8 cellular contexts compared by ENCODE assay signal in genomic region chr2:71226391-71226964, GRCh38. TPM values are rescaled to one million over a fixed set of nuclear protein-coding genes. Genes with fewer than 3 reads are reported as not detected.
DNase-seq lines count a peak whose midpoint lies in the region; ATAC-seq and TF ChIP-seq lines count a peak whose summit lies in the region.

No MANE protein-coding gene starts in this region.

- no peaks in the 10 kb centered on the region for H3K27me3 ChIP-seq in lower lobe of right lung (ENCODE audit: low read depth)

- TF ChIP-seq CTCF in C4-2B (conservative IDR thresholded peaks at IDR 0.05), result 0 out of 2 replicates have a peak, but pooled peaks have one; percentile 11
- no peak for TF ChIP-seq CTCF in lower lobe of right lung (IDR thresholded peaks at IDR 0.05)

- no peaks in the 10 kb centered on the region for H3K36me3 ChIP-seq in lower lobe of right lung

- H3K36me3 Mint-ChIP-seq in T-helper 1 cell treated with Interleukin-12 subunit alpha and Interleukin-12 subunit beta and Interleukin-4 antibody, amounts not matched to agents 30 μg/mL and 1 μg/mL, for 36 hours (ENCODE audit: low read depth), result no peaks in the 10 kb centered on the region
- H3K36me3 Mint-ChIP-seq in stimulated activated naive CD8-positive, alpha-beta T cell treated with anti-CD3 and anti-CD28 coated beads, Interleukin-15, Interleukin-2, amounts not matched to agents 100 ng/mL and 50 ng/mL, for 24 hours (ENCODE audit: low read depth), result no peaks in the 10 kb centered on the region

- intact Hi-C loops in lower lobe of right lung (cut with DNase I), result no loop called here

- no peaks in the 10 kb centered on the region for H3K9me3 ChIP-seq in lower lobe of right lung

- peak overlapping the region; percentile 75 for H3K27ac Mint-ChIP-seq in T-helper 1 cell treated with Interleukin-12 subunit alpha and Interleukin-12 subunit beta and Interleukin-4 antibody, amounts not matched to agents 30 μg/mL and 1 μg/mL, for 36 hours
- peak overlapping the region; percentile 86 for H3K27ac Mint-ChIP-seq in stimulated activated naive CD8-positive, alpha-beta T cell treated with anti-CD3 and anti-CD28 coated beads, Interleukin-15, Interleukin-2, amounts not matched to agents 100 ng/mL and 50 ng/mL, for 24 hours

- H3K9me3 Mint-ChIP-seq in T-helper 1 cell treated with Interleukin-12 subunit alpha and Interleukin-12 subunit beta and Interleukin-4 antibody, amounts not matched to agents 30 μg/mL and 1 μg/mL, for 36 hours, result no peaks in the 10 kb centered on the region
- no peaks in the 10 kb centered on the region for H3K9me3 Mint-ChIP-seq in stimulated activated naive CD8-positive, alpha-beta T cell treated with anti-CD3 and anti-CD28 coated beads, Interleukin-15, Interleukin-2, amounts not matched to agents 100 ng/mL and 50 ng/mL, for 24 hours

- ATAC-seq in GM21367 (IDR thresholded peaks at IDR 0.05; ENCODE audit: unreplicated experiment), result peak; percentile 8
- ATAC-seq in lower lobe of right lung, result peak; percentile 22 to 49

- H3K27me3 Mint-ChIP-seq in T-helper 1 cell treated with Interleukin-12 subunit alpha and Interleukin-12 subunit beta and Interleukin-4 antibody, amounts not matched to agents 30 μg/mL and 1 μg/mL, for 36 hours (ENCODE audit: low read depth), result peaks cover 15% of the 10 kb centered on the region
- H3K27me3 Mint-ChIP-seq in stimulated activated naive CD8-positive, alpha-beta T cell treated with anti-CD3 and anti-CD28 coated beads, Interleukin-15, Interleukin-2, amounts not matched to agents 100 ng/mL and 50 ng/mL, for 24 hours, result peaks cover 5% of the 10 kb centered on the region

- peaks cover 8% of the 10 kb centered on the region for H3K4me1 Mint-ChIP-seq in T-helper 1 cell treated with Interleukin-12 subunit alpha and Interleukin-12 subunit beta and Interleukin-4 antibody, amounts not matched to agents 30 μg/mL and 1 μg/mL, for 36 hours (ENCODE audit: low read depth)
- peaks cover 22% of the 10 kb centered on the region for H3K4me1 Mint-ChIP-seq in stimulated activated naive CD8-positive, alpha-beta T cell treated with anti-CD3 and anti-CD28 coated beads, Interleukin-15, Interleukin-2, amounts not matched to agents 100 ng/mL and 50 ng/mL, for 24 hours (ENCODE audit: low read depth)

- DNase-seq in Jurkat, Clone E6-1 (ENCODE audit: low read depth, low spot score), result no peak
- DNase-seq in dermis blood vessel endothelial cell (peak; percentile 1), lower lobe of right lung (peak; percentile 56), G401 (ENCODE audit: low spot score) (no peak)

- in situ Hi-C loops in G401 (cut with HindIII; ENCODE audit: low sequenced_read_pairs), result no loop called here

- peak overlapping the region; percentile 75 for H3K4me3 ChIP-seq in Jurkat, Clone E6-1 (ENCODE audit: low read length)
- H3K4me3 ChIP-seq in lower lobe of right lung, result peak overlapping the region; percentile 81

- peak overlapping the region; percentile 94 for H3K4me3 Mint-ChIP-seq in T-helper 1 cell treated with Interleukin-12 subunit alpha and Interleukin-12 subunit beta and Interleukin-4 antibody, amounts not matched to agents 30 μg/mL and 1 μg/mL, for 36 hours
- peak overlapping the region; percentile 95 for H3K4me3 Mint-ChIP-seq in stimulated activated naive CD8-positive, alpha-beta T cell treated with anti-CD3 and anti-CD28 coated beads, Interleukin-15, Interleukin-2, amounts not matched to agents 100 ng/mL and 50 ng/mL, for 24 hours

- H3K4me1 ChIP-seq in lower lobe of right lung, result peaks cover 8% of the 10 kb centered on the region

- H3K27ac ChIP-seq in C4-2B (peak overlapping the region; percentile 91), lower lobe of right lung (peak overlapping the region; percentile 71)

RNA-seq across cellular contexts. Expression of gene PAIP2B, which starts 0.4 kb away (rescaled TPM):
- polyA plus RNA-seq in Jurkat, Clone E6-1 (2012; ENCODE audit: insufficient read depth, insufficient read length), result 2.5 TPM
- total RNA-seq in dermis blood vessel endothelial cell (1.5 and 1.9 TPM in 2 replicates), lower lobe of right lung (7.7 TPM)
- total RNA-seq in G401 (2014; rRNA removed; shearing (Covaris generic)), result 1.1 and 2.4 TPM in 2 replicates

Comparison
In these comparisons a context has a peak if more than half of its experiments do, and no peak if none do; other contexts are left out.
1. DNase-seq: peak in dermis blood vessel endothelial cell (single experiment) and lower lobe of right lung (single experiment); none in Jurkat, Clone E6-1 (single experiment) and G401 (single experiment).